In the genomic region with DNA sequence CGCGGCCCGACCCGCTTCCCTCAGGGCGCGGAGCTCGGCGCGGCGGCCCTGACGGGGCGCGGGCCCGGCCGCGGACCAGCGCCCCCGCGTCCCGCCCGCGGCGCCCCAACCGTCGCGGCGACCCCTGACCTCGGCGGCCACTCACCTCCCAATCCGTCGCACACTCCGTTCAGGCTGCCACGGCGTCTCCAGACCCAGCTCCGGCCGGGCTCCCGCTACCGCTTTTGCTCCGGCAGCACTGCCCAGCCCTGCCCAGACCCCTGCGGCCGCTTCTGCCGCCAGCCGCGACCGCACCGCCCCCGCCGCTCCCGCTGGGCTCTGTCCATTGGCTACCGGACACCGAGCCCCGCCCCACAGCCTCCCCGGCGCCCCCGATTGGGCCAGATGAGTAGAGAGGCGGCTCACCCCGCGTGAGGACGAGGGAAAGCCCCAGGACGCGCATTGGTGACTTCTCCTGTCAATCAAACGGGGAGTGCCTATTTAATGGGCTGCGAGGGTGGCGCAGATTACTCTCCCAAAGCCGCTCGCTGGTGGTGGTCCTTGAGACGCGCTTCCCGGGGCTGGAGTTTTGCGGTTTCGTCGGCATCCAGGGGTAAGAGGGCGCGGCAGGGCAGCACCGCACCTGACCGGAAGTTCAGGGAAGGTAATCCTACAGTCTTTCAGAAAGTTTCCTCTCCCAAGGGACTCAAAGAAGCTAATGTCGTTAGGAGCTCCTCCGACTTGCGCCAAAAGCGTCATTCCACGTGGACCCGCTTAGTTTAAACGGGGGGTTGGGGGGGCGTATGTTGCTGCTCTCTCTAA, we compare ENCODE assay signal across 1 cellular context.
TF ChIP-seq lines count a peak whose summit lies in the region.

A gene with protein sequence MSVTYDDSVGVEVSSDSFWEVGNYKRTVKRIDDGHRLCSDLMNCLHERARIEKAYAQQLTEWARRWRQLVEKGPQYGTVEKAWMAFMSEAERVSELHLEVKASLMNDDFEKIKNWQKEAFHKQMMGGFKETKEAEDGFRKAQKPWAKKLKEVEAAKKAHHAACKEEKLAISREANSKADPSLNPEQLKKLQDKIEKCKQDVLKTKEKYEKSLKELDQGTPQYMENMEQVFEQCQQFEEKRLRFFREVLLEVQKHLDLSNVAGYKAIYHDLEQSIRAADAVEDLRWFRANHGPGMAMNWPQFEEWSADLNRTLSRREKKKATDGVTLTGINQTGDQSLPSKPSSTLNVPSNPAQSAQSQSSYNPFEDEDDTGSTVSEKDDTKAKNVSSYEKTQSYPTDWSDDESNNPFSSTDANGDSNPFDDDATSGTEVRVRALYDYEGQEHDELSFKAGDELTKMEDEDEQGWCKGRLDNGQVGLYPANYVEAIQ (minus strand): TSS at position 274 of the 801 bp plus-strand sequence. CDS start 103,069 bp downstream, outside the sequence.

TF ChIP-seq in K562, 482 proteins besides CTCF, POLR2A, EP300 and RAD21 (continued from another document and continues in another):
- TF ChIP-seq, protein P1, sequence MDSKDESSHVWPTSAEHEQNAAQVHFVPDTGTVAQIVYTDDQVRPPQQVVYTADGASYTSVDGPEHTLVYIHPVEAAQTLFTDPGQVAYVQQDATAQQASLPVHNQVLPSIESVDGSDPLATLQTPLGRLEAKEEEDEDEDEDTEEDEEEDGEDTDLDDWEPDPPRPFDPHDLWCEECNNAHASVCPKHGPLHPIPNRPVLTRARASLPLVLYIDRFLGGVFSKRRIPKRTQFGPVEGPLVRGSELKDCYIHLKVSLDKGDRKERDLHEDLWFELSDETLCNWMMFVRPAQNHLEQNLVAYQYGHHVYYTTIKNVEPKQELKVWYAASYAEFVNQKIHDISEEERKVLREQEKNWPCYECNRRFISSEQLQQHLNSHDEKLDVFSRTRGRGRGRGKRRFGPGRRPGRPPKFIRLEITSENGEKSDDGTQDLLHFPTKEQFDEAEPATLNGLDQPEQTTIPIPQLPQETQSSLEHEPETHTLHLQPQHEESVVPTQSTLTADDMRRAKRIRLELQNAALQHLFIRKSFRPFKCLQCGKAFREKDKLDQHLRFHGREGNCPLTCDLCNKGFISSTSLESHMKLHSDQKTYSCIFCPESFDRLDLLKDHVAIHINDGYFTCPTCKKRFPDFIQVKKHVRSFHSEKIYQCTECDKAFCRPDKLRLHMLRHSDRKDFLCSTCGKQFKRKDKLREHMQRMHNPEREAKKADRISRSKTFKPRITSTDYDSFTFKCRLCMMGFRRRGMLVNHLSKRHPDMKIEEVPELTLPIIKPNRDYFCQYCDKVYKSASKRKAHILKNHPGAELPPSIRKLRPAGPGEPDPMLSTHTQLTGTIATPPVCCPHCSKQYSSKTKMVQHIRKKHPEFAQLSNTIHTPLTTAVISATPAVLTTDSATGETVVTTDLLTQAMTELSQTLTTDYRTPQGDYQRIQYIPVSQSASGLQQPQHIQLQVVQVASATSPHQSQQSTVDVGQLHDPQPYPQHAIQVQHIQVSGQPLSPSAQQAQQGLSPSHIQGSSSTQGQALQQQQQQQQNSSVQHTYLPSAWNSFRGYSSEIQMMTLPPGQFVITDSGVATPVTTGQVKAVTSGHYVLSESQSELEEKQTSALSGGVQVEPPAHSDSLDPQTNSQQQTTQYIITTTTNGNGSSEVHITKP (IDR thresholded peaks at IDR 0.05; ENCODE audit: partially characterized antibody), result peak; percentile 86
- TF ChIP-seq ZKSCAN8 (CRISPR knock-in tag; IDR thresholded peaks at IDR 0.05) (no peak), NRF1 (conservative IDR thresholded peaks at IDR 0.05 in 1 of 2, IDR thresholded peaks at IDR 0.05 in 1 of 2) (peak; percentile 50; a peak in 3 of 4 replicates), TBL1XR1 (IDR thresholded peaks at IDR 0.05; ENCODE audit: low read length in 2 of 2) (no peak), HNRNPH1 (optimal IDR thresholded peaks at IDR 0.05; ENCODE audit: low read depth, low read length) (no peak), YY1 (IDR thresholded peaks at IDR 0.05; ENCODE audit: borderline replicate concordance in 1 of 3, control insufficient read depth in 1 of 3, extremely low read depth in 1 of 3, insufficient read depth in 3 of 3, insufficient read length in 1 of 3, insufficient replicate concordance in 2 of 3, low read depth in 1 of 3, low read length in 2 of 3) (peak in 2 of 3 experiments; percentile 41 to 60), TSC22D4 (tag; IDR thresholded peaks at IDR 0.05) (no peak), EP400 (IDR thresholded peaks at IDR 0.05) (peak; percentile 62; the same call in 1 of the 2 replicates), NR2C2 (CRISPR knock-in tag; IDR thresholded peaks at IDR 0.05) (no peak), NR2C2 (tag; IDR thresholded peaks at IDR 0.05) (peak; percentile 75), ZNF717 (CRISPR knock-in tag; IDR thresholded peaks at IDR 0.05) (no peak), CTBP1 (IDR thresholded peaks at IDR 0.05; ENCODE audit: borderline replicate concordance) (peak; percentile 49; the same call in 1 of the 2 replicates), FOS (IDR thresholded peaks at IDR 0.05; ENCODE audit: extremely low read depth, insufficient read length) (peak; percentile 91), FOXK2 (conservative IDR thresholded peaks at IDR 0.05 in 1 of 2, IDR thresholded peaks at IDR 0.05 in 1 of 2; ENCODE audit: low read depth in 2 of 2) (no peak), ZNF354B (CRISPR knock-in tag; IDR thresholded peaks at IDR 0.05) (no peak), THRAP3 (IDR thresholded peaks at IDR 0.05; ENCODE audit: borderline replicate concordance) (no peak), NFIC (IDR thresholded peaks at IDR 0.05) (0 out of 2 replicates have a peak, but pooled peaks have one; percentile 10), ARNT (IDR thresholded peaks at IDR 0.05) (peak in 1 of 2 experiments; percentile 33; a peak in 1 of 4 replicates), SRSF3 (IDR thresholded peaks at IDR 0.05; ENCODE audit: insufficient read depth, low read length) (no peak), E2F3 (CRISPR knock-in tag; IDR thresholded peaks at IDR 0.05) (no peak), HNRNPLL (IDR thresholded peaks at IDR 0.05; ENCODE audit: low read depth, low read length, poor library complexity, severe bottlenecking) (peak; percentile 96), ELF2 (CRISPR knock-in tag; IDR thresholded peaks at IDR 0.05) (no peak), DIDO1 (tag; IDR thresholded peaks at IDR 0.05; ENCODE audit: low read depth) (no peak), KDM5B (IDR thresholded peaks at IDR 0.05; ENCODE audit: insufficient replicate concordance, low read depth, low read length) (peak; percentile 100), ASH1L (IDR thresholded peaks at IDR 0.05; ENCODE audit: borderline replicate concordance, low read depth, partially characterized antibody) (peak; percentile 81), ZKSCAN3 (CRISPR knock-in tag; IDR thresholded peaks at IDR 0.05) (no peak), CBX5 (IDR thresholded peaks at IDR 0.05; ENCODE audit: borderline replicate concordance, low read depth) (no peak), HSF4 (CRISPR knock-in tag; IDR thresholded peaks at IDR 0.05; ENCODE audit: borderline replicate concordance) (no peak), MED1 (CRISPR knock-in tag; IDR thresholded peaks at IDR 0.05; ENCODE audit: borderline replicate concordance) (no peak), RFX1 (IDR thresholded peaks at IDR 0.05) (no peak), NFXL1 (CRISPR knock-in tag; IDR thresholded peaks at IDR 0.05) (no peak), HMG20B (CRISPR knock-in tag; IDR thresholded peaks at IDR 0.05) (no peak), ZNF174 (CRISPR knock-in tag; IDR thresholded peaks at IDR 0.05) (no peak), POLR2AphosphoS5 (IDR thresholded peaks at IDR 0.05; ENCODE audit: control insufficient read depth, insufficient read depth, low read depth, low read length) (peak; percentile 83), RB1 (IDR thresholded peaks at IDR 0.05; ENCODE audit: low read depth) (peak; percentile 53), TFAM (CRISPR knock-in tag; conservative IDR thresholded peaks at IDR 0.05) (no peak), PRPF4 (IDR thresholded peaks at IDR 0.05; ENCODE audit: insufficient read depth, low read depth, low read length, poor library complexity, severe bottlenecking) (no peak), CREB1 (IDR thresholded peaks at IDR 0.05) (peak; percentile 64), CREB1 (CRISPR knock-in tag; IDR thresholded peaks at IDR 0.05) (0 out of 2 replicates have a peak, but pooled peaks have one; percentile 58), ZNF316 (IDR thresholded peaks at IDR 0.05) (no peak), SIX5 (IDR thresholded peaks at IDR 0.05; ENCODE audit: borderline replicate concordance in 1 of 2, insufficient read depth in 1 of 2, low read depth in 1 of 2, low read length in 2 of 2) (no peak), SNIP1 (IDR thresholded peaks at IDR 0.05; ENCODE audit: low read depth) (no peak), HNRNPUL1 (IDR thresholded peaks at IDR 0.05; ENCODE audit: low read length) (no peak)
- TF ChIP-seq, protein P2, sequence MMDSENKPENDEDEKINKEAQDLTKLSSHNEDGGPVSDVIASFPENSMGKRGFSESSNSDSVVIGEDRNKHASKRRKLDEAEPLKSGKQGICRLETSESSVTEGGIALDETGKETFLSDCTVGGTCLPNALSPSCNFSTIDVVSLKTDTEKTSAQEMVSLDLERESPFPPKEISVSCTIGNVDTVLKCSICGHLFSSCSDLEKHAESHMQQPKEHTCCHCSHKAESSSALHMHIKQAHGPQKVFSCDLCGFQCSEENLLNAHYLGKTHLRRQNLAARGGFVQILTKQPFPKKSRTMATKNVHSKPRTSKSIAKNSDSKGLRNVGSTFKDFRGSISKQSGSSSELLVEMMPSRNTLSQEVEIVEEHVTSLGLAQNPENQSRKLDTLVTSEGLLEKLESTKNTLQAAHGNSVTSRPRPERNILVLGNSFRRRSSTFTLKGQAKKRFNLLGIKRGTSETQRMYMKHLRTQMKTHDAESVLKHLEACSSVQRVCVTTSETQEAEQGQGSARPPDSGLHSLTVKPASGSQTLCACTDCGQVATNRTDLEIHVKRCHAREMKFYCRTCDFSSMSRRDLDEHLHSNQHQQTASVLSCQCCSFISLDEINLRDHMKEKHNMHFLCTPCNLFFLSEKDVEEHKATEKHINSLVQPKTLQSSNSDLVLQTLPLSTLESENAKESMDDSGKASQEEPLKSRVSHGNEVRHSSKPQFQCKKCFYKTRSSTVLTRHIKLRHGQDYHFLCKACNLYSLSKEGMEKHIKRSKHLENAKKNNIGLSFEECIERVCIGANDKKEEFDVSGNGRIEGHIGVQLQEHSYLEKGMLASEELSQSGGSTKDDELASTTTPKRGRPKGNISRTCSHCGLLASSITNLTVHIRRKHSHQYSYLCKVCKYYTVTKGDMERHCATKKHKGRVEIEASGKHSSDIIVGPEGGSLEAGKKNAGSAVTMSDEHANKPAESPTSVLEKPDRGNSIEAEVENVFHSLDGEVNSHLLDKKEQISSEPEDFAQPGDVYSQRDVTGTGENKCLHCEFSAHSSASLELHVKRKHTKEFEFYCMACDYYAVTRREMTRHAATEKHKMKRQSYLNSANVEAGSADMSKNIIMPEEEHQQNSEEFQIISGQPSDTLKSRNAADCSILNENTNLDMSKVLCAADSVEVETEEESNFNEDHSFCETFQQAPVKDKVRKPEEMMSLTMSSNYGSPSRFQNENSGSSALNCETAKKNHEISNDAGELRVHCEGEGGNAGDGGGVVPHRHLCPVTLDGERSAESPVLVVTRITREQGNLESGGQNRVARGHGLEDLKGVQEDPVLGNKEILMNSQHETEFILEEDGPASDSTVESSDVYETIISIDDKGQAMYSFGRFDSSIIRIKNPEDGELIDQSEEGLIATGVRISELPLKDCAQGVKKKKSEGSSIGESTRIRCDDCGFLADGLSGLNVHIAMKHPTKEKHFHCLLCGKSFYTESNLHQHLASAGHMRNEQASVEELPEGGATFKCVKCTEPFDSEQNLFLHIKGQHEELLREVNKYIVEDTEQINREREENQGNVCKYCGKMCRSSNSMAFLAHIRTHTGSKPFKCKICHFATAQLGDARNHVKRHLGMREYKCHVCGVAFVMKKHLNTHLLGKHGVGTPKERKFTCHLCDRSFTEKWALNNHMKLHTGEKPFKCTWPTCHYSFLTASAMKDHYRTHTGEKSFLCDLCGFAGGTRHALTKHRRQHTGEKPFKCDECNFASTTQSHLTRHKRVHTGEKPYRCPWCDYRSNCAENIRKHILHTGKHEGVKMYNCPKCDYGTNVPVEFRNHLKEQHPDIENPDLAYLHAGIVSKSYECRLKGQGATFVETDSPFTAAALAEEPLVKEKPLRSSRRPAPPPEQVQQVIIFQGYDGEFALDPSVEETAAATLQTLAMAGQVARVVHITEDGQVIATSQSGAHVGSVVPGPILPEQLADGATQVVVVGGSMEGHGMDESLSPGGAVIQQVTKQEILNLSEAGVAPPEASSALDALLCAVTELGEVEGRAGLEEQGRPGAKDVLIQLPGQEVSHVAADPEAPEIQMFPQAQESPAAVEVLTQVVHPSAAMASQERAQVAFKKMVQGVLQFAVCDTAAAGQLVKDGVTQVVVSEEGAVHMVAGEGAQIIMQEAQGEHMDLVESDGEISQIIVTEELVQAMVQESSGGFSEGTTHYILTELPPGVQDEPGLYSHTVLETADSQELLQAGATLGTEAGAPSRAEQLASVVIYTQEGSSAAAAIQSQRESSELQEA (IDR thresholded peaks at IDR 0.05; ENCODE audit: low read depth), result no peak
- TF ChIP-seq, protein P3, sequence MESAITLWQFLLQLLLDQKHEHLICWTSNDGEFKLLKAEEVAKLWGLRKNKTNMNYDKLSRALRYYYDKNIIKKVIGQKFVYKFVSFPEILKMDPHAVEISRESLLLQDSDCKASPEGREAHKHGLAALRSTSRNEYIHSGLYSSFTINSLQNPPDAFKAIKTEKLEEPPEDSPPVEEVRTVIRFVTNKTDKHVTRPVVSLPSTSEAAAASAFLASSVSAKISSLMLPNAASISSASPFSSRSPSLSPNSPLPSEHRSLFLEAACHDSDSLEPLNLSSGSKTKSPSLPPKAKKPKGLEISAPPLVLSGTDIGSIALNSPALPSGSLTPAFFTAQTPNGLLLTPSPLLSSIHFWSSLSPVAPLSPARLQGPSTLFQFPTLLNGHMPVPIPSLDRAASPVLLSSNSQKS (CRISPR knock-in tag; IDR thresholded peaks at IDR 0.05), result no peak
- TF ChIP-seq, protein P4, sequence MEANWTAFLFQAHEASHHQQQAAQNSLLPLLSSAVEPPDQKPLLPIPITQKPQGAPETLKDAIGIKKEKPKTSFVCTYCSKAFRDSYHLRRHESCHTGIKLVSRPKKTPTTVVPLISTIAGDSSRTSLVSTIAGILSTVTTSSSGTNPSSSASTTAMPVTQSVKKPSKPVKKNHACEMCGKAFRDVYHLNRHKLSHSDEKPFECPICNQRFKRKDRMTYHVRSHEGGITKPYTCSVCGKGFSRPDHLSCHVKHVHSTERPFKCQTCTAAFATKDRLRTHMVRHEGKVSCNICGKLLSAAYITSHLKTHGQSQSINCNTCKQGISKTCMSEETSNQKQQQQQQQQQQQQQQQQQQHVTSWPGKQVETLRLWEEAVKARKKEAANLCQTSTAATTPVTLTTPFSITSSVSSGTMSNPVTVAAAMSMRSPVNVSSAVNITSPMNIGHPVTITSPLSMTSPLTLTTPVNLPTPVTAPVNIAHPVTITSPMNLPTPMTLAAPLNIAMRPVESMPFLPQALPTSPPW (CRISPR knock-in tag; IDR thresholded peaks at IDR 0.05), result peak; percentile 77
- TF ChIP-seq, protein P5, sequence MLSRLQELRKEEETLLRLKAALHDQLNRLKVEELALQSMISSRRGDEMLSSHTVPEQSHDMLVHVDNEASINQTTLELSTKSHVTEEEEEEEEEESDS (CRISPR knock-in tag; IDR thresholded peaks at IDR 0.05), result no peak
